13 cellular contexts compared by ENCODE assay signal in genomic region chr17:82351254-82351712, GRCh38. TPM values are rescaled to one million over a fixed set of nuclear protein-coding genes. Genes with fewer than 3 reads are reported as not detected.
A peak's percentile ranks its signal among the peaks of the same experiment; 100 is the strongest.
DNase-seq lines count a peak whose midpoint lies in the region; ATAC-seq and TF ChIP-seq lines count a peak whose summit lies in the region.
"Had no signal": no experiment of that assay in that cellular context is flagged by ENCODE, and none has a peak within 500 bp of the region (broad histone marks: within the 10 kb centered on the region; RNA-seq: fewer than 3 reads in every experiment).

No MANE protein-coding gene starts in this region.

- DNase-seq in psoas muscle: peak in 1 of 2 donors; percentile 44
- DNase-seq in NCI-H2196 (lab: John Stamatoyannopoulos, UW; ENCODE audit: unreplicated experiment): no peak
- DNase-seq in NCI-H2081 treated with DMSO at 0.1 percent for 48 hours (lab: John Stamatoyannopoulos, UW): no peak
- no peak for DNase-seq in esophagus muscularis mucosa (ENCODE audit: extremely low spot score)
- DNase-seq: NCI-H524 treated with DMSO at 0.1 percent for 48 hours had no signal

- 49 to 68% (median 52%) methylated on average over 21 of the region's 21 CpGs for WGBS in psoas muscle, 3 donors
- WGBS in esophagus muscularis mucosa: 62% methylated on average over 21 of the region's 21 CpGs

- H3K9me3 ChIP-seq in SU-DHL-6 (ENCODE audit: insufficient read depth, low read length): no peaks in the 10 kb centered on the region
- H3K9me3 ChIP-seq in psoas muscle: no peaks in the 10 kb centered on the region
- H3K9me3 ChIP-seq in esophagus muscularis mucosa: no peaks in the 10 kb centered on the region
- H3K9me3 ChIP-seq: tibial artery had no signal

- H3K4me1 ChIP-seq in psoas muscle: no peaks in the 10 kb centered on the region
- H3K4me1 ChIP-seq in esophagus muscularis mucosa: peaks cover 6 to 19% (median 15%) of the 10 kb centered on the region in 4 donors

- H3F3A ChIP-seq in SU-DHL-6 (ENCODE audit: insufficient read depth): peaks cover 8% of the 10 kb centered on the region

- no peaks in the 10 kb centered on the region for H3K9me2 ChIP-seq in SU-DHL-6 (replicated peaks; ENCODE audit: insufficient read depth, low read length)

- H3K27ac ChIP-seq in SU-DHL-6 (ENCODE audit: low read depth, low read length) (peak overlapping the region; percentile 69), psoas muscle (no peak overlapping the region), esophagus muscularis mucosa (replicated peaks in 1 of 4) (no peak overlapping the region)
- H3K27ac ChIP-seq: brain microvascular endothelial cell, tibial artery had no signal

- no peaks in the 10 kb centered on the region for H4K20me1 ChIP-seq in SU-DHL-6 (ENCODE audit: low read depth, low read length)

- TF ChIP-seq CTCF in SU-DHL-6 (IDR thresholded peaks at IDR 0.05; ENCODE audit: insufficient read depth, low read length, poor library complexity, severe bottlenecking) (no peak), psoas muscle (IDR thresholded peaks at IDR 0.05) (no peak), esophagus muscularis mucosa (IDR thresholded peaks at IDR 0.05) (no peak)

- no peak overlapping the region for H3K9ac ChIP-seq in SU-DHL-6 (ENCODE audit: low read length)

- peak; percentile 53 for ATAC-seq in GM19397 (IDR thresholded peaks at IDR 0.05; ENCODE audit: unreplicated experiment)
- ATAC-seq in HG02981 (IDR thresholded peaks at IDR 0.05; ENCODE audit: unreplicated experiment): peak; percentile 40
- peak; percentile 14 to 32 (median 24) for ATAC-seq in psoas muscle

- TF ChIP-seq POLR2A in esophagus muscularis mucosa (IDR thresholded peaks at IDR 0.05; ENCODE audit: low read depth): no peak

- no peak overlapping the region for H3K4me3 ChIP-seq in SU-DHL-6 (ENCODE audit: insufficient read depth, low read length, poor library complexity, severe bottlenecking)
- H3K4me3 ChIP-seq in psoas muscle: no peak overlapping the region
- no peak overlapping the region for H3K4me3 ChIP-seq in esophagus muscularis mucosa
- H3K4me3 ChIP-seq: smooth muscle cell, tibial artery had no signal

- H2AFZ ChIP-seq in SU-DHL-6 (ENCODE audit: low read depth, low read length, severe bottlenecking): no peak overlapping the region

- TF ChIP-seq EP300 in esophagus muscularis mucosa (IDR thresholded peaks at IDR 0.05): no peak

- H3K36me3 ChIP-seq in SU-DHL-6 (ENCODE audit: low read length): no peaks in the 10 kb centered on the region
- H3K36me3 ChIP-seq in psoas muscle (ENCODE audit: insufficient read depth in 1 of 2, low read depth in 1 of 2): no peaks in the 10 kb centered on the region
- H3K36me3 ChIP-seq in esophagus muscularis mucosa: no peaks in the 10 kb centered on the region
- H3K36me3 ChIP-seq: brain microvascular endothelial cell, tibial artery had no signal

- no peak overlapping the region for H3K4me2 ChIP-seq in SU-DHL-6 (ENCODE audit: low read depth, low read length, poor library complexity, severe bottlenecking)
- H3K4me2 ChIP-seq: smooth muscle cell had no signal

- no peaks in the 10 kb centered on the region for H3K27me3 ChIP-seq in SU-DHL-6 (ENCODE audit: low read length)
- H3K27me3 ChIP-seq in psoas muscle (ENCODE audit: insufficient read depth in 3 of 3, low read length in 2 of 3): peaks cover 0 to 8% (median 5%) of the 10 kb centered on the region in 3 donors
- H3K27me3 ChIP-seq in esophagus muscularis mucosa: peaks cover 0 to 23% (median 0%) of the 10 kb centered on the region in 4 donors
- H3K27me3 ChIP-seq: brain microvascular endothelial cell had no signal

- H3K79me2 ChIP-seq in SU-DHL-6 (ENCODE audit: insufficient read depth, low read length): no peaks in the 10 kb centered on the region

- intact Hi-C loops in psoas muscle (cut with DNase I) (loop anchor here (5.0 to 10.0 kb wide), 3 partner anchors 201 to 426 kb away; no protein-coding TSS in a partner anchor), esophagus muscularis mucosa (cut with DNase I) (loop anchor here (5.0 kb wide), 2 partner anchors 201 to 426 kb away; no protein-coding TSS in a partner anchor)

RNA-seq across cellular contexts. Expression of gene TEX19, which starts 7.8 kb away (rescaled TPM):
- total RNA-seq in psoas muscle: under 1 TPM in 2 of 4 donors, not detected in 2; 0.17 to 0.24 TPM
- polyA plus RNA-seq in psoas muscle: under 1 TPM; 0.07 to 0.35 (median 0.13) TPM
- not detected for total RNA-seq in esophagus muscularis mucosa
- total RNA-seq: natural killer cell treated with Interleukin-12 subunit alpha and Interleukin-12 subunit beta and Interleukin-15 and Interleukin-18, amount 100 ng/mL, for 72 hours; smooth muscle cell had no signal
- polyA plus RNA-seq: smooth muscle cell had no signal

RNA-seq across cellular contexts. Expression of gene SECTM1, which starts 17.7 kb away (rescaled TPM):
- total RNA-seq in psoas muscle (1 to 10 TPM; 1.2 to 2.3 (median 1.7) TPM), esophagus muscularis mucosa (10 to 100 TPM in 3 of 4 donors, 1 to 10 TPM in 1; 10.0 to 41.1 (median 22.2) TPM)
- 1 to 10 TPM in 2 of 3 donors, under 1 TPM in 1; 0.70 to 1.2 (median 1.0) TPM for polyA plus RNA-seq in psoas muscle
- total RNA-seq: smooth muscle cell had no signal

RNA-seq across cellular contexts. Expression of gene UTS2R, which starts 20.3 kb away (rescaled TPM):
- total RNA-seq in psoas muscle: 1 to 10 TPM in 2 of 4 donors, under 1 TPM in 1, not detected in 1; 0.15 to 3.8 (median 1.3) TPM
- under 1 TPM in 1 of 3 donors, not detected in 2; 0.10 TPM for polyA plus RNA-seq in psoas muscle
- not detected for total RNA-seq in esophagus muscularis mucosa
- total RNA-seq: activated CD4-positive, alpha-beta T cell treated with anti-CD3 and anti-CD28 coated beads, Interleukin-2, amount 10 ng/mL, durations not matched to agents 7 days and 5 days; natural killer cell treated with Interleukin-12 subunit alpha and Interleukin-12 subunit beta and Interleukin-15 and Interleukin-18, amount 100 ng/mL, for 72 hours; smooth muscle cell had no signal
- polyA plus RNA-seq: smooth muscle cell had no signal

RNA-seq across cellular contexts. Expression of gene CD7, which starts 33.9 kb away (rescaled TPM):
- total RNA-seq in psoas muscle: under 1 TPM in 3 of 4 donors, not detected in 1; 0.18 to 0.81 (median 0.71) TPM
- polyA plus RNA-seq in psoas muscle: under 1 TPM; 0.13 to 0.19 (median 0.16) TPM
- 1 to 10 TPM in 2 of 4 donors, under 1 TPM in 1, not detected in 1; 0.91 to 5.7 (median 2.0) TPM for total RNA-seq in esophagus muscularis mucosa
- total RNA-seq: smooth muscle cell had no signal
